Comparison of ENCODE assay signal across 23 cellular contexts in the genomic region with DNA sequence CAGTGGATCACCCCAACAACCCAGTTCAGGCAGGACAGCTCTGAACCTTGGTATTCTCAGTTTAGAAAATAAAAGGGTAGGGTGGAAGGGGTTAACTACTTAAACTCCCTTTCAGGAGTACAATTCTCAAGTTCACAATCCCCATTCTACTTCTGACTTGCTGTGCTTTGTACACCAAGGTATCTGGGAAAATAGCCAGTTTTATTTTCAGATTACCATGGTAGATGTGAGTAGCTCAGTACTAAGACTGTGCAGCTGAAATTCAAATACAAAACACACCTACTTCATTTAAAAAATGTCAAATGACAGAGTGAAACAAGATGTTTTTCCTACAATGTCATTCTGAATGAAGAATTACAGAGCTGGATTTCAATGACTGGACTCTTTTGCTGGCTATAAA. TPM values are rescaled to one million over a fixed set of nuclear protein-coding genes. Genes with fewer than 3 reads are reported as not detected.
"Had no signal": no experiment of that assay in that cellular context is flagged by ENCODE, and none has a peak within 500 bp of the region (broad histone marks: within the 10 kb centered on the region; RNA-seq: fewer than 3 reads in every experiment).

No MANE protein-coding gene starts in this region.

- H3K4me3 ChIP-seq: heart left ventricle, mucosa of descending colon, sigmoid colon, skin epidermis, testis, tibial nerve, upper lobe of right lung, vagina had no signal

- ATAC-seq: heart left ventricle; mucosa of descending colon; naive thymus-derived CD8-positive, alpha-beta T cell; stimulated activated naive B cell treated with anti-CD40 and anti-IgM and Interleukin-4, amounts not matched to agents 10 μg/mL and 1 μg/mL and 100 μg/mL, for 72 hours; stimulated activated naive CD8-positive, alpha-beta T cell treated with anti-CD3 and anti-CD28 coated beads, Interleukin-15, amount 100 ng/mL, for 72 hours; upper lobe of right lung had no signal

- DNase-seq: dermis blood vessel endothelial cell; endodermal cell; erythroblast; foreskin melanocyte; heart left ventricle; hippocampal formation; mammary epithelial cell; mucosa of descending colon; naive thymus-derived CD8-positive, alpha-beta T cell; posterior cingulate gyrus; sigmoid colon; stimulated activated CD4-positive, alpha-beta T cell treated with anti-CD3 and anti-CD28 coated beads, Interleukin-2, amount 100 ng/mL, for 24 hours; stimulated activated CD4-positive, alpha-beta T cell treated with anti-CD3 and anti-CD28 coated beads, Interleukin-4, amount 100 ng/mL, for 4 hours; stimulated activated naive B cell treated with anti-CD40 and anti-IgM and Interleukin-4, amounts not matched to agents 10 μg/mL and 1 μg/mL and 100 μg/mL, for 72 hours; stimulated activated naive CD8-positive, alpha-beta T cell treated with anti-CD3 and anti-CD28 coated beads, Interleukin-15, amount 100 ng/mL, for 72 hours; testis; upper lobe of right lung had no signal

RNA-seq across cellular contexts. Expression of a gene that starts 27.5 kb away (rescaled TPM):
- total RNA-seq: kidney epithelial cell; lower leg skin; naive thymus-derived CD8-positive, alpha-beta T cell; subcutaneous adipose tissue; upper lobe of right lung had no signal
